ENCODE assay signal across 7 cellular contexts in genomic region chr16:3065069-3065741, GRCh38. TPM values are rescaled to one million over a fixed set of nuclear protein-coding genes. Genes with fewer than 3 reads are reported as not detected.
DNase-seq lines count a peak whose midpoint lies in the region; ATAC-seq, FAIRE-seq and TF ChIP-seq lines count a peak whose summit lies in the region.

IL32 (plus strand) TSS chr16:3065640; CDS start chr16:3065812, 172 bp downstream.

- TF ChIP-seq RAD21 in H1 (IDR thresholded peaks at IDR 0.05 in 1 of 2, conservative IDR thresholded peaks at IDR 0.05 in 1 of 2; ENCODE audit: low read depth in 2 of 2, low read length in 2 of 2) = no peak

- no peak within 1 kb of the TSS for H2AFZ ChIP-seq in H1 (ENCODE audit: low read length)
- H2AFZ ChIP-seq in neuronal stem cell (ENCODE audit: low read length) = no peak within 1 kb of the TSS

- H3K27me3 ChIP-seq in H1 (replicated peaks in 1 of 4; ENCODE audit: control insufficient read depth in 3 of 4, extremely low read depth in 1 of 4, insufficient read depth in 3 of 4, low read length in 3 of 4) = no peaks in the 10 kb centered on the region
- peaks cover 0 to 17% (median 0%) of the 10 kb centered on the region in 3 experiments for H3K27me3 ChIP-seq in neuronal stem cell (ENCODE audit: control insufficient read depth in 3 of 3, insufficient read depth in 3 of 3, low read depth in 1 of 3, low read length in 3 of 3)

- H3K4ac ChIP-seq in H1 (replicated peaks; ENCODE audit: insufficient read length, low read depth, low read length) (no peak within 1 kb of the TSS), neuronal stem cell (ENCODE audit: low read length) (no peak within 1 kb of the TSS)

- no peak for TF ChIP-seq EP300 in H1 (IDR thresholded peaks at IDR 0.05; ENCODE audit: borderline replicate concordance in 1 of 2, low read depth in 2 of 2, low read length in 2 of 2)

- TF ChIP-seq POLR2A in H1 (IDR thresholded peaks at IDR 0.05; ENCODE audit: control extremely low read depth in 1 of 2, low read depth in 2 of 2, low read length in 2 of 2) = no peak
- TF ChIP-seq POLR2A in erythroblast (IDR thresholded peaks at IDR 0.05; ENCODE audit: low read length) = no peak

- no peak within 1 kb of the TSS for H3K23ac ChIP-seq in H1 (ENCODE audit: insufficient read length)
- peak within 1 kb of the TSS; percentile 57 for H3K23ac ChIP-seq in neuronal stem cell (ENCODE audit: low read depth, low read length, poor library complexity)

- no peaks in the 10 kb centered on the region for H4K20me1 ChIP-seq in H1 (replicated peaks in 1 of 2; ENCODE audit: control insufficient read depth in 1 of 2, insufficient read depth in 2 of 2, low read length in 2 of 2)

- no peak within 1 kb of the TSS for H4K5ac ChIP-seq in H1 (ENCODE audit: insufficient read length, low read depth, low read length)

- H3K23me2 ChIP-seq in H1 (ENCODE audit: low read depth, low read length) = no peaks in the 10 kb centered on the region

- H3K36me3 ChIP-seq in H1 (ENCODE audit: control insufficient read depth in 2 of 4, insufficient read depth in 4 of 4, low read length in 3 of 4) (no peaks in the 10 kb centered on the region), neuronal stem cell (replicated peaks in 1 of 2; ENCODE audit: control insufficient read depth in 2 of 2, insufficient read depth in 2 of 2, low read length in 2 of 2) (no peaks in the 10 kb centered on the region), urinary bladder (ENCODE audit: insufficient read depth) (no peaks in the 10 kb centered on the region)

- H3K4me3 ChIP-seq in H1 (ENCODE audit: extremely low read depth in 1 of 4, insufficient read depth in 2 of 4, low read depth in 3 of 4, low read length in 4 of 4) = no peak within 1 kb of the TSS
- no peak within 1 kb of the TSS for H3K4me3 ChIP-seq in neuronal stem cell (ENCODE audit: low read length in 2 of 2)
- peak within 1 kb of the TSS; percentile 33 for H3K4me3 ChIP-seq in urinary bladder (ENCODE audit: low read depth, low read length)

- H3K4me2 ChIP-seq in H1 (ENCODE audit: insufficient read depth in 1 of 2, low read depth in 2 of 2, low read length in 2 of 2) = no peak within 1 kb of the TSS
- H3K4me2 ChIP-seq in neuronal stem cell (ENCODE audit: insufficient read depth, low read length, poor library complexity, severe bottlenecking) = no peak within 1 kb of the TSS

- 88% methylated on average over 13 of the region's 13 CpGs; no CpG with 5 or more reads in 1 of the 2 experiments for WGBS in H1 (ENCODE audit: extremely low coverage in 1 of 2, insufficient coverage in 1 of 2, insufficient read length in 1 of 2, insufficient replicate concordance in 2 of 2, low coverage in 1 of 2, low lambda C conversion rate in 2 of 2, missing lambda C conversion rate in 1 of 2), 2 experiments
- whole genome bisulfite sequencing in neuronal stem cell (ENCODE audit: extremely low coverage in 2 of 2, insufficient read length in 2 of 2, insufficient replicate concordance in 1 of 2), 2 donors = no CpG with 5 or more reads among the region's 13 CpGs
- 49% methylated on average over 13 of the region's 13 CpGs for WGBS in urinary bladder

- no peak for TF ChIP-seq CTCF in H1 (IDR thresholded peaks at IDR 0.05; ENCODE audit: control extremely low read depth in 1 of 3, insufficient read depth in 1 of 3, low read depth in 1 of 3, low read length in 3 of 3)

- no peak for FAIRE-seq in H1 (lab: Jason Lieb, UNC)

- H2AK5ac ChIP-seq in H1 (ENCODE audit: low read depth, low read length) = 0 out of 2 replicates have a peak within 1 kb of the TSS, but pooled peaks have one; percentile 39
- H2AK5ac ChIP-seq in neuronal stem cell (ENCODE audit: low read depth, low read length) = peak within 1 kb of the TSS; percentile 53

- H3K4me1 ChIP-seq in H1 (replicated peaks in 1 of 4; ENCODE audit: control insufficient read depth in 3 of 4, insufficient read depth in 4 of 4, low read length in 3 of 4) = peaks cover 0 to 3% (median 1%) of the 10 kb centered on the region in 4 experiments; a peak in 2 of 7 replicates
- peaks cover 0 to 3% of the 10 kb centered on the region in 2 donors for H3K4me1 ChIP-seq in neuronal stem cell (ENCODE audit: control insufficient read depth in 2 of 2, insufficient read depth in 1 of 2, low read depth in 1 of 2, low read length in 2 of 2)
- peaks cover 2% of the 10 kb centered on the region for H3K4me1 ChIP-seq in urinary bladder (ENCODE audit: insufficient read depth)

- H2BK5ac ChIP-seq in H1 (ENCODE audit: low read depth, low read length) = peak within 1 kb of the TSS; percentile 44; the same call in 1 of the 2 replicates
- H2BK5ac ChIP-seq in neuronal stem cell (ENCODE audit: low read length) = peak within 1 kb of the TSS; percentile 11

- no peaks in the 10 kb centered on the region for H3K79me1 ChIP-seq in H1 (ENCODE audit: low read depth, low read length)
- H3K79me1 ChIP-seq in neuronal stem cell (ENCODE audit: low read depth, low read length) = no peaks in the 10 kb centered on the region

- H2BK12ac ChIP-seq in H1 (ENCODE audit: low read depth, low read length) (peak within 1 kb of the TSS; percentile 94; the same call in 1 of the 2 replicates), neuronal stem cell (ENCODE audit: low read length) (peak within 1 kb of the TSS; percentile 42)

- H4K8ac ChIP-seq in H1 (ENCODE audit: extremely low read depth, insufficient read depth, low read length) (no peak within 1 kb of the TSS; the same call in none of the 2 replicates), neuronal stem cell (ENCODE audit: low read depth, low read length) (peak within 1 kb of the TSS; percentile 73)

- H3K9ac ChIP-seq in H1 (replicated peaks in 1 of 4; ENCODE audit: extremely low read depth in 1 of 4, low read depth in 3 of 4, low read length in 3 of 4) (no peak within 1 kb of the TSS), neuronal stem cell (ENCODE audit: low read depth, low read length, poor library complexity) (no peak within 1 kb of the TSS)

- H3K27ac ChIP-seq in H1 (ENCODE audit: low read depth, low read length) = peak within 1 kb of the TSS; percentile 23; the same call in 1 of the 2 replicates
- H3K27ac ChIP-seq in neuronal stem cell (replicated peaks; ENCODE audit: low read length) = no peak within 1 kb of the TSS
- no peak within 1 kb of the TSS for H3K27ac ChIP-seq in urinary bladder (ENCODE audit: low read depth)

- peak within 1 kb of the TSS; percentile 71 for H3K18ac ChIP-seq in H1 (ENCODE audit: extremely low read depth, low read length)
- H3K18ac ChIP-seq in neuronal stem cell (ENCODE audit: low read length) = peak within 1 kb of the TSS; percentile 31

- no peak within 1 kb of the TSS for H3K14ac ChIP-seq in H1 (ENCODE audit: insufficient read length)
- no peak within 1 kb of the TSS for H3K14ac ChIP-seq in neuronal stem cell (ENCODE audit: low read length)

- POLR2A ChIA-PET in H1 (lab: Charles Lee; ENCODE audit: partially characterized antibody) = interaction anchor here (0.6 to 12.7 kb wide), 11 partner anchors 10 to 61 kb away, joined by 3 to 140 read pairs (median 3); partner anchors contain the start of genes CLDN9 and ZSCAN10

- DNase-seq in activated CD4-positive, alpha-beta T cell treated with anti-CD3 and anti-CD28 coated beads, Interleukin-2, amount 50 U/mL, for 48 hours = peak; percentile 85 to 89
- no peak for DNase-seq in H1 (ENCODE audit: low read depth in 1 of 2, low spot score in 2 of 2)
- DNase-seq in neuronal stem cell (ENCODE audit: low spot score) = no peak
- no peak for DNase-seq in Kasumi-1 (lab: John Stamatoyannopoulos, UW)
- DNase-seq in erythroblast (lab: John Stamatoyannopoulos, UW) = no peak

- H3K79me2 ChIP-seq in H1 (ENCODE audit: control insufficient read depth in 1 of 2, insufficient read depth in 2 of 2, low read length in 2 of 2) = no peaks in the 10 kb centered on the region

- H3K56ac ChIP-seq in H1 (replicated peaks; ENCODE audit: insufficient read length, low read depth, low read length) = no peak within 1 kb of the TSS

- ATAC-seq in HG03460 (IDR thresholded peaks at IDR 0.05; ENCODE audit: unreplicated experiment) = peak; percentile 44

- no peaks in the 10 kb centered on the region for H3K9me3 ChIP-seq in H1 (ENCODE audit: insufficient read depth in 2 of 2, low read depth in 1 of 2, low read length in 1 of 2)
- H3K9me3 ChIP-seq in neuronal stem cell (replicated peaks in 1 of 2; ENCODE audit: control insufficient read depth in 2 of 2, insufficient read depth in 1 of 2, low read depth in 1 of 2, low read length in 2 of 2) = no peaks in the 10 kb centered on the region

- CTCF ChIA-PET in H1 (lab: Charles Lee; ENCODE audit: partially characterized antibody) = interaction anchor here (0.6 to 8.3 kb wide), 10 partner anchors 11 to 64 kb away, joined by 3 to 76 read pairs (median 4); no protein-coding TSS in a partner anchor

- H2BK20ac ChIP-seq in H1 (ENCODE audit: low read length) = 0 out of 2 replicates have a peak within 1 kb of the TSS, but pooled peaks have one; percentile 32

- H4K91ac ChIP-seq in H1 (replicated peaks; ENCODE audit: insufficient read length, low read length) (no peak within 1 kb of the TSS), neuronal stem cell (ENCODE audit: low read depth, low read length, poor library complexity) (peak within 1 kb of the TSS; percentile 65)

- H2BK15ac ChIP-seq in H1 (ENCODE audit: low read length) (0 out of 2 replicates have a peak within 1 kb of the TSS, but pooled peaks have one; percentile 67), neuronal stem cell (ENCODE audit: low read length) (peak within 1 kb of the TSS; percentile 59)

- H2BK120ac ChIP-seq in H1 (replicated peaks; ENCODE audit: low read depth, low read length) (no peak within 1 kb of the TSS), neuronal stem cell (ENCODE audit: low read depth, low read length) (peak within 1 kb of the TSS; percentile 49)

TF ChIP-seq in H1, 55 proteins besides CTCF, POLR2A, EP300 and RAD21 (continues in another document):
- TF ChIP-seq BRCA1 (IDR thresholded peaks at IDR 0.05; ENCODE audit: low read depth, low read length) (no peak), POU5F1 (IDR thresholded peaks at IDR 0.05; ENCODE audit: low read depth, low read length) (no peak), SRF (IDR thresholded peaks at IDR 0.05; ENCODE audit: low read depth, low read length) (no peak), CTBP2 (IDR thresholded peaks at IDR 0.05; ENCODE audit: borderline replicate concordance, insufficient read depth, insufficient read length, low read length) (no peak), RBBP5 (IDR thresholded peaks at IDR 0.05; ENCODE audit: borderline replicate concordance, low read depth, low read length) (no peak)

RNA-seq across cellular contexts. Expression of gene IL32, which starts in this region (rescaled TPM):
- 2.0 and 2.7 TPM in 2 replicates for total RNA-seq in H1 (2021; fragmentation: NEBNext Ultra II Directional; extraction: Animal tissue kit (Norgen Biotek cat#: 25700))
- polyA plus RNA-seq in H1 (2011; rRNA removed) = 4.3 and 5.0 TPM in 2 replicates
- 2.4 TPM for polyA plus RNA-seq in H1 (2011; cell fraction: cytosol; rRNA removed)
- 4.7 TPM for polyA plus RNA-seq in H1 (2011; cell fraction: nucleus; rRNA removed)
- polyA plus RNA-seq in H1 (2012, experiment 1 of 2) = 2.9 to 4.2 TPM (median 4.0 TPM) in 4 replicates
- 4.1 TPM for polyA plus RNA-seq in H1 (2012, experiment 2 of 2)
- polyA plus RNA-seq in H1 (2013, experiment 1 of 2) = 2.1 TPM
- 2.3 TPM for polyA plus RNA-seq in H1 (2013, experiment 2 of 2)
- 0.68 and 1.4 TPM in 2 replicates for polyA minus RNA-seq in H1 (2011; rRNA and poly(A)+ RNA removed)
- 2.8 TPM for polyA minus RNA-seq in H1 (2011; cell fraction: cytosol; rRNA and poly(A)+ RNA removed)
- polyA minus RNA-seq in H1 (2011; cell fraction: nucleus; rRNA and poly(A)+ RNA removed) = 4.4 TPM
- 0.81 TPM for polyA plus RNA-seq in neuronal stem cell (2013, experiment 1 of 2)
- polyA plus RNA-seq in neuronal stem cell (2013, experiment 2 of 2) = 0.69 TPM
- total RNA-seq in urinary bladder = 18.1 TPM
- 28.0 TPM for polyA plus RNA-seq in urinary bladder

Comparison
In these comparisons a context has a peak if more than half of its experiments do, and no peak if none do; other contexts are left out.
1. DNase-seq: peak in activated CD4-positive, alpha-beta T cell treated with anti-CD3 and anti-CD28 coated beads, Interleukin-2, amount 50 U/mL, for 48 hours (2 of 2); none in H1 (0 of 2), neuronal stem cell (single experiment), Kasumi-1 (0 of 2) and erythroblast (0 of 2).